11 cellular contexts compared by ENCODE assay signal in the genomic region with DNA sequence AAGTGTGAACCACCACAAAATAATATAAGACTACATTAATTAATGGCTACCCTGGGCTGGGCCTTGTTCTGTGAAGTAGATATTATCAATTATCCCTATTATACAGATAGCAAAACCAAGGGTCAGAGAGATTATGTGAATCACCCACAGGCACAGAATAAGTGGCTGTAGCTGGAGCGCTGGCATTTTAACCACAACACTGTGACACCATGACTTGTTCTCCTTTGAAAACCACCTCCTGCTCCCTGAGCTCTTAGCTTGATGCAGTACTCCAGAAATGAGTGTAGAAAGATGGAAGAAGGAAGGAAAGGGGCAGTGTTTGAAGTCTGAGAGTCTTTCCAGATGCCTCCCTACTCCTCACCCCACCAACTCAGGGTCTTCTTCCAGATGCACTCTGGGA. TPM values are rescaled to one million over a fixed set of nuclear protein-coding genes. Genes with fewer than 3 reads are reported as not detected.
DNase-seq lines count a peak whose midpoint lies in the region; ATAC-seq, FAIRE-seq and TF ChIP-seq lines count a peak whose summit lies in the region.
"Had no signal": no experiment of that assay in that cellular context is flagged by ENCODE, and none has a peak within 500 bp of the region (broad histone marks: within the 10 kb centered on the region; RNA-seq: fewer than 3 reads in every experiment).

No MANE protein-coding gene starts in this region.

- H3K27ac ChIP-seq in Peyer's patch (peak overlapping the region; percentile 84 to 94 (median 91)), foreskin keratinocyte (peak overlapping the region; percentile 31), skeletal muscle tissue (ENCODE audit: low read depth, low read length) (peak overlapping the region; percentile 89), small intestine (ENCODE audit: low read depth in 1 of 2, low read length in 1 of 2) (peak overlapping the region in 1 of 2 donors; percentile 99), Karpas-422 (ENCODE audit: low read length) (no peak overlapping the region)
- H3K27ac ChIP-seq: GM23248 had no signal

- H3K9me2 ChIP-seq in Karpas-422 (replicated peaks; ENCODE audit: insufficient read depth, low read length) = no peaks in the 10 kb centered on the region

- H3K79me2 ChIP-seq in Karpas-422 (ENCODE audit: low read length) = no peaks in the 10 kb centered on the region

- H3K4me2 ChIP-seq in Karpas-422 (ENCODE audit: low read depth, low read length, poor library complexity, severe bottlenecking) = no peak overlapping the region

- ATAC-seq in foreskin keratinocyte (no peak), mucosa of descending colon (no peak)

- H3K9me3 ChIP-seq in Peyer's patch (no peaks in the 10 kb centered on the region), skeletal muscle tissue (ENCODE audit: control insufficient read depth in 3 of 3, low read length in 3 of 3) (no peaks in the 10 kb centered on the region), small intestine (ENCODE audit: control insufficient read depth, low read depth) (no peaks in the 10 kb centered on the region), mucosa of descending colon (no peaks in the 10 kb centered on the region), Karpas-422 (ENCODE audit: low read length) (no peaks in the 10 kb centered on the region)

- H2AFZ ChIP-seq in Karpas-422 (ENCODE audit: low read length) = no peak overlapping the region
- H2AFZ ChIP-seq: GM23248 had no signal

- H3K9ac ChIP-seq in skeletal muscle tissue (ENCODE audit: low read depth in 1 of 3, low read length in 3 of 3) = no peak overlapping the region
- H3K9ac ChIP-seq in Karpas-422 (ENCODE audit: low read length) = no peak overlapping the region
- H3K9ac ChIP-seq: GM23248 had no signal

- H3K4me3 ChIP-seq in Peyer's patch = no peak overlapping the region
- no peak overlapping the region for H3K4me3 ChIP-seq in skeletal muscle tissue (ENCODE audit: low read length in 3 of 3)
- no peak overlapping the region for H3K4me3 ChIP-seq in small intestine (ENCODE audit: low read depth in 1 of 2, low read length in 2 of 2)
- no peak overlapping the region for H3K4me3 ChIP-seq in mucosa of descending colon
- H3K4me3 ChIP-seq in Karpas-422 (ENCODE audit: low read length) = no peak overlapping the region
- H3K4me3 ChIP-seq: GM23248 had no signal

- H4K20me1 ChIP-seq in Karpas-422 (ENCODE audit: insufficient read depth, low read depth, low read length) = no peaks in the 10 kb centered on the region

- WGBS in small intestine, 3 donors = 71 to 79% (median 79%) methylated on average over 1 of the region's 1 CpG

- no peak for TF ChIP-seq CTCF in Peyer's patch (IDR thresholded peaks at IDR 0.05)
- no peak for TF ChIP-seq CTCF in foreskin keratinocyte (conservative IDR thresholded peaks at IDR 0.05)
- TF ChIP-seq CTCF in mucosa of descending colon (IDR thresholded peaks at IDR 0.05) = no peak

- H3K4me1 ChIP-seq in Peyer's patch (peaks cover 0 to 25% (median 5%) of the 10 kb centered on the region in 4 donors), foreskin keratinocyte (peaks cover 69% of the 10 kb centered on the region), skeletal muscle tissue (ENCODE audit: control insufficient read depth in 3 of 3, insufficient read depth in 3 of 3, low read length in 3 of 3) (peaks cover 18 to 26% (median 21%) of the 10 kb centered on the region in 3 donors), small intestine (ENCODE audit: control insufficient read depth in 2 of 2, insufficient read depth in 1 of 2, low read depth in 1 of 2, low read length in 1 of 2) (peaks cover 4 to 13% of the 10 kb centered on the region in 2 donors), mucosa of descending colon (ENCODE audit: low read depth) (peaks cover 31% of the 10 kb centered on the region), Karpas-422 (ENCODE audit: low read length) (peaks cover 18% of the 10 kb centered on the region)

- H3K27me3 ChIP-seq in Peyer's patch (no peaks in the 10 kb centered on the region), foreskin keratinocyte (no peaks in the 10 kb centered on the region), skeletal muscle tissue (ENCODE audit: control insufficient read depth in 3 of 3, insufficient read depth in 3 of 3, low read length in 3 of 3) (no peaks in the 10 kb centered on the region), small intestine (ENCODE audit: control insufficient read depth in 2 of 2, insufficient read depth in 2 of 2, low read length in 2 of 2) (no peaks in the 10 kb centered on the region), Karpas-422 (ENCODE audit: low read length) (no peaks in the 10 kb centered on the region)

- no peak for TF ChIP-seq POLR2A in Peyer's patch (IDR thresholded peaks at IDR 0.05)

- H3K36me3 ChIP-seq in Peyer's patch (no peaks in the 10 kb centered on the region), skeletal muscle tissue (ENCODE audit: control insufficient read depth in 3 of 3, insufficient read depth in 3 of 3, low read length in 3 of 3) (no peaks in the 10 kb centered on the region), small intestine (ENCODE audit: control insufficient read depth in 2 of 2, insufficient read depth in 2 of 2, low read length in 2 of 2) (no peaks in the 10 kb centered on the region), mucosa of descending colon (ENCODE audit: low read depth) (peaks cover 3% of the 10 kb centered on the region), Karpas-422 (ENCODE audit: insufficient read depth, low read length) (no peaks in the 10 kb centered on the region)

- DNase-seq in H4 (ENCODE audit: low spot score) (peak; percentile 27), Peyer's patch (no peak), foreskin keratinocyte (no peak), small intestine (no peak), mucosa of descending colon (no peak), Karpas-422 (no peak)
- DNase-seq: DND-41; GM23248; NCI-H1048; stimulated activated CD8-positive, alpha-beta memory T cell treated with anti-CD3 and anti-CD28 coated beads, Interleukin-4, amount 100 ng/mL, for 48 hours had no signal

- intact Hi-C loops in mucosa of descending colon (cut with DNase I, micrococcal nuclease) = no loop called here

- FAIRE-seq in small intestine (lab: Jason Lieb, UNC) = no peak

RNA-seq across cellular contexts. Expression of gene JUN, which starts 29.5 kb away (rescaled TPM):
- 23.2 and 29.4 TPM in 2 replicates for total RNA-seq in H4 (2014; rRNA removed; shearing (Covaris generic))
- total RNA-seq in Peyer's patch (100 to 1,000 TPM; 158 to 277 (median 208) TPM), foreskin keratinocyte (54.8 and 56.1 TPM in 2 replicates), skeletal muscle tissue (103 TPM), mucosa of descending colon (100 to 1,000 TPM; 138 to 303 (median 153) TPM)
- polyA plus RNA-seq in foreskin keratinocyte (39.9 and 43.7 TPM in 2 replicates), small intestine (10 to 100 TPM; 47.4 to 82.2 (median 50.3) TPM)
- total RNA-seq in Karpas-422 (2014; rRNA removed; shearing (Covaris generic); ENCODE audit: low replicate concordance) = 2.1 and 5.4 TPM in 2 replicates
